In the genomic region with DNA sequence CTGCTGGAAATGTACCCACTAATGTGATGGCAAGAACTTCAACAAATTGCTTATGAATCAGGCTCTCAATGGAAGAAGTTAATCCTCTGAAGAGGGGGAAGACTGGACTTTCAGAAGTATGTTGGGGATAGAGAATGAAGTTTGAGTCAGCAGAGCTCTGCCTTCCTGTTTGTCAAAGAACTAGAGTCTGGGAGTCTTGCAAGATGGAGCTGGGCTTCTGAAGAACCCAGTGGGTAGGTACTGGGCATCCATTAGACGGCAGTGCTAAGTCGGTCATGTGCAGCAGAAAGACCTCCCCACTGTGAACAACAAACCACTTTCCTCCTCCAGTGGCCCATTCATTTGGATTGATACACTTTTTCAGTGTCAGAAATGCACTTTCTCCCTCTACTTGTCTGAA, we compare ENCODE assay signal across 14 cellular contexts. TPM values are rescaled to one million over a fixed set of nuclear protein-coding genes. Genes with fewer than 3 reads are reported as not detected.
DNase-seq lines count a peak whose midpoint lies in the region; TF ChIP-seq lines count a peak whose summit lies in the region.
"Had no signal": no experiment of that assay in that cellular context is flagged by ENCODE, and none has a peak within 500 bp of the region (broad histone marks: within the 10 kb centered on the region; RNA-seq: fewer than 3 reads in every experiment).

No MANE protein-coding gene starts in this region.

- intact Hi-C loops in activated CD4-positive, alpha-beta memory T cell treated with anti-CD3 and anti-CD28 coated beads for 36 hours (cut with micrococcal nuclease) = no loop called here
- intact Hi-C loops in tibial artery (cut with DNase I; ENCODE audit: low total_unique reads) = no loop called here

- 0 out of 2 replicates have a peak, but pooled peaks cover 3% of the 10 kb centered on the region for H3K79me2 ChIP-seq in SK-N-SH (ENCODE audit: insufficient read depth)

- H3K4me3 Mint-ChIP-seq in activated naive CD8-positive, alpha-beta T cell = no peak overlapping the region
- H3K4me3 Mint-ChIP-seq in activated naive CD8-positive, alpha-beta T cell treated with anti-CD3 and anti-CD28 coated beads for 36 hours = no peak overlapping the region
- H3K4me3 Mint-ChIP-seq in activated CD4-positive, alpha-beta memory T cell treated with anti-CD3 and anti-CD28 coated beads for 36 hours = no peak overlapping the region
- H3K4me3 Mint-ChIP-seq: B cell had no signal

- H3K4me2 ChIP-seq in neuronal stem cell (ENCODE audit: insufficient read depth, low read length, poor library complexity, severe bottlenecking) (no peak overlapping the region), SK-N-SH (no peak overlapping the region)
- H3K4me2 ChIP-seq: KMS-11 had no signal

- WGBS in neuronal stem cell (ENCODE audit: extremely low coverage in 2 of 2, insufficient read length in 2 of 2, insufficient replicate concordance in 1 of 2), 2 donors = no CpG with 5 or more reads among the region's 2 CpGs
- 92% methylated on average over 2 of the region's 2 CpGs for WGBS in SK-N-SH (ENCODE audit: low lambda C conversion rate)

- no peak overlapping the region for H3K4ac ChIP-seq in neuronal stem cell (ENCODE audit: low read length)

- no peaks in the 10 kb centered on the region for H3K27me3 ChIP-seq in tibial artery
- H3K27me3 ChIP-seq in neuronal stem cell (ENCODE audit: control insufficient read depth in 3 of 3, insufficient read depth in 3 of 3, low read depth in 1 of 3, low read length in 3 of 3) = no peaks in the 10 kb centered on the region
- H3K27me3 ChIP-seq in SK-N-SH (ENCODE audit: insufficient read depth) = no peaks in the 10 kb centered on the region

- peaks cover 66% of the 10 kb centered on the region for H3K4me1 Mint-ChIP-seq in activated naive CD8-positive, alpha-beta T cell (ENCODE audit: low read depth)
- H3K4me1 Mint-ChIP-seq in activated naive CD8-positive, alpha-beta T cell treated with anti-CD3 and anti-CD28 coated beads for 36 hours = peaks cover 43% of the 10 kb centered on the region
- H3K4me1 Mint-ChIP-seq in activated CD4-positive, alpha-beta memory T cell treated with anti-CD3 and anti-CD28 coated beads for 36 hours (ENCODE audit: low read depth) = peaks cover 61% of the 10 kb centered on the region

- CTCF ChIA-PET in activated CD4-positive, alpha-beta memory T cell treated with anti-CD3 and anti-CD28 coated beads for 36 hours (lab: Charles Lee) = interaction anchor here (1.3 kb wide), 1 partner anchor 347 kb away, joined by 3 read pairs; no protein-coding TSS in a partner anchor
- CTCF ChIA-PET in SK-N-SH (lab: Yijun Ruan, JAX) = interaction anchor here (1.4 kb wide), 1 partner anchor 9 kb away, joined by 3 read pairs; no protein-coding TSS in a partner anchor

- TF ChIP-seq CTCF in coronary artery (IDR thresholded peaks at IDR 0.05) = no peak
- TF ChIP-seq CTCF in tibial artery (IDR thresholded peaks at IDR 0.05) = no peak
- no peak for TF ChIP-seq CTCF in SK-N-SH (IDR thresholded peaks at IDR 0.05)

- peaks cover 33% of the 10 kb centered on the region for H3K36me3 Mint-ChIP-seq in activated naive CD8-positive, alpha-beta T cell
- peaks cover 66% of the 10 kb centered on the region for H3K36me3 Mint-ChIP-seq in activated naive CD8-positive, alpha-beta T cell treated with anti-CD3 and anti-CD28 coated beads for 36 hours
- H3K36me3 Mint-ChIP-seq in activated CD4-positive, alpha-beta memory T cell treated with anti-CD3 and anti-CD28 coated beads for 36 hours = peaks cover 64% of the 10 kb centered on the region

- H3K79me1 ChIP-seq in neuronal stem cell (ENCODE audit: low read depth, low read length) = peaks cover 3% of the 10 kb centered on the region

- H3K9me2 ChIP-seq in SK-N-SH = no peaks in the 10 kb centered on the region

- H3K4me3 ChIP-seq in coronary artery (no peak overlapping the region), tibial artery (no peak overlapping the region), neuronal stem cell (ENCODE audit: low read length in 2 of 2) (no peak overlapping the region), SK-N-SH (ENCODE audit: low read depth in 2 of 2, low read length in 1 of 2) (no peak overlapping the region)

- no peak overlapping the region for H2AK5ac ChIP-seq in neuronal stem cell (ENCODE audit: low read depth, low read length)

- POLR2A ChIA-PET in activated CD4-positive, alpha-beta memory T cell treated with anti-CD3 and anti-CD28 coated beads for 36 hours (lab: Charles Lee) = no interaction called here
- POLR2A ChIA-PET in SK-N-SH (lab: Yijun Ruan, JAX) = no interaction called here

- H3K4me1 ChIP-seq in tibial artery (peaks cover 6 to 60% (median 36%) of the 10 kb centered on the region in 4 donors), neuronal stem cell (ENCODE audit: control insufficient read depth in 2 of 2, insufficient read depth in 1 of 2, low read depth in 1 of 2, low read length in 2 of 2) (no peaks in the 10 kb centered on the region), SK-N-SH (ENCODE audit: control insufficient read depth in 1 of 2, insufficient read depth in 2 of 2, low read depth in 1 of 2, low read length in 1 of 2) (no peaks in the 10 kb centered on the region)

- H4K20me1 ChIP-seq in SK-N-SH (ENCODE audit: insufficient read depth) = no peaks in the 10 kb centered on the region

- no peaks in the 10 kb centered on the region for H3K27me3 Mint-ChIP-seq in activated naive CD8-positive, alpha-beta T cell
- no peaks in the 10 kb centered on the region for H3K27me3 Mint-ChIP-seq in activated naive CD8-positive, alpha-beta T cell treated with anti-CD3 and anti-CD28 coated beads for 36 hours
- H3K27me3 Mint-ChIP-seq in activated CD4-positive, alpha-beta memory T cell treated with anti-CD3 and anti-CD28 coated beads for 36 hours = no peaks in the 10 kb centered on the region
- H3K27me3 Mint-ChIP-seq: B cell had no signal

- no peak overlapping the region for H4K8ac ChIP-seq in neuronal stem cell (ENCODE audit: low read depth, low read length)

- H3K18ac ChIP-seq in neuronal stem cell (ENCODE audit: low read length) = no peak overlapping the region

- no peaks in the 10 kb centered on the region for H3F3A ChIP-seq in SK-N-SH (replicated peaks; ENCODE audit: insufficient read depth)

- no peak overlapping the region for H3K9ac ChIP-seq in neuronal stem cell (ENCODE audit: low read depth, low read length, poor library complexity)
- H3K9ac ChIP-seq in SK-N-SH = no peak overlapping the region
- H3K9ac ChIP-seq: KMS-11 had no signal

- H3K27ac ChIP-seq in coronary artery (peak overlapping the region; percentile 48 to 54), tibial artery (peak overlapping the region; percentile 74 to 76), neuronal stem cell (replicated peaks; ENCODE audit: low read length) (no peak overlapping the region), SK-N-SH (ENCODE audit: low read depth in 2 of 2, low read length in 1 of 2) (no peak overlapping the region)
- H3K27ac ChIP-seq: KMS-11 had no signal

- no peak for TF ChIP-seq RAD21 in SK-N-SH (IDR thresholded peaks at IDR 0.05; ENCODE audit: low read length)

- H2BK12ac ChIP-seq in neuronal stem cell (ENCODE audit: low read length) = no peak overlapping the region

- DNase-seq in activated naive CD8-positive, alpha-beta T cell treated with anti-CD3 and anti-CD28 coated beads for 36 hours = no peak
- no peak for DNase-seq in activated CD4-positive, alpha-beta memory T cell treated with anti-CD3 and anti-CD28 coated beads for 36 hours
- no peak for DNase-seq in coronary artery (ENCODE audit: low spot score)
- DNase-seq in tibial artery = no peak
- DNase-seq in neuronal stem cell (ENCODE audit: low spot score) = no peak
- no peak for DNase-seq in SK-N-SH
- DNase-seq: DMS 273 treated with DMSO at 0.1 percent for 48 hours; NCI-H1092; NCI-H226; NCI-H526 treated with DMSO at 0.1 percent for 48 hours; NK-92 treated with Interleukin-12 subunit alpha and Interleukin-12 subunit beta, amount 100 ng/mL, for 24 hours had no signal

- no peak overlapping the region for H2BK120ac ChIP-seq in neuronal stem cell (ENCODE audit: low read depth, low read length)

- no peak overlapping the region for H2BK15ac ChIP-seq in neuronal stem cell (ENCODE audit: low read length)

- peak overlapping the region; percentile 7 for H3K27ac Mint-ChIP-seq in activated naive CD8-positive, alpha-beta T cell
- H3K27ac Mint-ChIP-seq in activated naive CD8-positive, alpha-beta T cell treated with anti-CD3 and anti-CD28 coated beads for 36 hours = no peak overlapping the region
- peak overlapping the region; percentile 67 for H3K27ac Mint-ChIP-seq in activated CD4-positive, alpha-beta memory T cell treated with anti-CD3 and anti-CD28 coated beads for 36 hours
- H3K27ac Mint-ChIP-seq: B cell had no signal

- no peak overlapping the region for H3K23ac ChIP-seq in neuronal stem cell (ENCODE audit: low read depth, low read length, poor library complexity)

- H3K36me3 ChIP-seq in tibial artery = peaks cover 2 to 19% (median 17%) of the 10 kb centered on the region in 3 donors
- peaks cover 17 to 94% of the 10 kb centered on the region in 2 donors for H3K36me3 ChIP-seq in neuronal stem cell (replicated peaks in 1 of 2; ENCODE audit: control insufficient read depth in 2 of 2, insufficient read depth in 2 of 2, low read length in 2 of 2)
- peaks cover 32 to 61% of the 10 kb centered on the region in 2 experiments for H3K36me3 ChIP-seq in SK-N-SH (replicated peaks in 1 of 2; ENCODE audit: control insufficient read depth in 1 of 2, insufficient read depth in 2 of 2, low read length in 1 of 2)

- no peaks in the 10 kb centered on the region for H3K9me3 ChIP-seq in tibial artery
- H3K9me3 ChIP-seq in neuronal stem cell (replicated peaks in 1 of 2; ENCODE audit: control insufficient read depth in 2 of 2, insufficient read depth in 1 of 2, low read depth in 1 of 2, low read length in 2 of 2) = no peaks in the 10 kb centered on the region
- H3K9me3 ChIP-seq in SK-N-SH = no peaks in the 10 kb centered on the region

- H3K14ac ChIP-seq in neuronal stem cell (ENCODE audit: low read length) = no peak overlapping the region

- H4K91ac ChIP-seq in neuronal stem cell (ENCODE audit: low read depth, low read length, poor library complexity) = no peak overlapping the region

- H2AFZ ChIP-seq in neuronal stem cell (ENCODE audit: low read length) (no peak overlapping the region), SK-N-SH (ENCODE audit: low read depth) (no peak overlapping the region)

- H2BK5ac ChIP-seq in neuronal stem cell (ENCODE audit: low read length) = no peak overlapping the region

- TF ChIP-seq EP300 in SK-N-SH (IDR thresholded peaks at IDR 0.05; ENCODE audit: borderline replicate concordance in 1 of 2, low read depth in 1 of 2, low read length in 1 of 2) = no peak

- no peaks in the 10 kb centered on the region for H3K9me3 Mint-ChIP-seq in activated naive CD8-positive, alpha-beta T cell (ENCODE audit: low read depth)
- no peaks in the 10 kb centered on the region for H3K9me3 Mint-ChIP-seq in activated naive CD8-positive, alpha-beta T cell treated with anti-CD3 and anti-CD28 coated beads for 36 hours
- H3K9me3 Mint-ChIP-seq in activated CD4-positive, alpha-beta memory T cell treated with anti-CD3 and anti-CD28 coated beads for 36 hours = no peaks in the 10 kb centered on the region

RNA-seq across cellular contexts. Expression of gene OTULIN, which starts 34.6 kb away (rescaled TPM):
- total RNA-seq in activated naive CD8-positive, alpha-beta T cell treated with anti-CD3 and anti-CD28 coated beads for 36 hours = 10 to 100 TPM; 68.9 TPM
- 10 to 100 TPM; 53.3 to 53.6 TPM for total RNA-seq in activated CD4-positive, alpha-beta memory T cell treated with anti-CD3 and anti-CD28 coated beads for 36 hours
- 9.0 TPM for polyA plus RNA-seq in neuronal stem cell (2013, experiment 1 of 2)
- polyA plus RNA-seq in neuronal stem cell (2013, experiment 2 of 2) = 8.6 TPM
- 6.6 and 10.4 TPM in 2 replicates for polyA plus RNA-seq in SK-N-SH (2012; rRNA removed)
- 5.0 and 6.9 TPM in 2 replicates for polyA plus RNA-seq in SK-N-SH (2012; cell fraction: cytosol; rRNA removed)
- polyA plus RNA-seq in SK-N-SH (2012; cell fraction: nucleus; rRNA removed) = 6.5 and 8.6 TPM in 2 replicates

Comparison
In these comparisons a context has a peak if more than half of its experiments do, and no peak if none do; other contexts are left out.
1. H3K27ac ChIP-seq: peak in coronary artery (2 of 2) and tibial artery (2 of 2); none in neuronal stem cell (single experiment) and SK-N-SH (0 of 2).